In the genomic region with DNA sequence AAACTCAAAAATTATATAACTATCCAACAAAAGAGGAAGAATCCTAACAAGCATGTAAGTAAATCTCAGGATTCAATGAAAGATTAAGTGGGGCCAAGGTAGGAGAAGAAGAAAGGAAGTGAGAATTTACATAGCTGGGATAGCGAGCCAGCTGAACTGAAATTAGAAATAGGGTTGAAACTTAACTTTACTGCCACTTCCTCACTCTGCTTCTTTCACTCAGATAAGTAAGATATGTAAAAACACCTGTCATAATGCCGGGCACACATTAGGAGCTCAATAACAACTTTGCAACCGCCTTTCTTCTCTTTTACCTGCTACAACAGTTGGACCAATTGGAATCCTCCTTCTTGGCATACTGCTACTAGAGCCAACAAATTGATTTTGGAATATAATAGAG, we compare ENCODE assay signal across 17 cellular contexts.
DNase-seq lines count a peak whose midpoint lies in the region; ATAC-seq and TF ChIP-seq lines count a peak whose summit lies in the region.
"Had no signal": no experiment of that assay in that cellular context is flagged by ENCODE, and none has a peak within 500 bp of the region (broad histone marks: within the 10 kb centered on the region; RNA-seq: fewer than 3 reads in every experiment).

No MANE protein-coding gene starts in this region.

- no peaks in the 10 kb centered on the region for H3K27me3 Mint-ChIP-seq in CD8-positive, alpha-beta T cell (ENCODE audit: low read depth)
- H3K27me3 Mint-ChIP-seq: activated naive CD4-positive, alpha-beta T cell treated with anti-CD3 and anti-CD28 coated beads, Interleukin-2, amount 10 ng/mL, durations not matched to agents 7 days and 5 days; effector memory CD8-positive, alpha-beta T cell had no signal

- H3K79me2 ChIP-seq in OCI-LY3 (ENCODE audit: low read length) = no peaks in the 10 kb centered on the region

- no peak for TF ChIP-seq CTCF in OCI-LY3 (IDR thresholded peaks at IDR 0.05; ENCODE audit: low read depth, low read length)
- TF ChIP-seq CTCF in CD8-positive, alpha-beta T cell (IDR thresholded peaks at IDR 0.05) = no peak

- ATAC-seq in GM18867 (IDR thresholded peaks at IDR 0.05; ENCODE audit: unreplicated experiment) (peak; percentile 87), GM21423 (IDR thresholded peaks at IDR 0.05; ENCODE audit: unreplicated experiment) (peak; percentile 90), HG02943 (IDR thresholded peaks at IDR 0.05; ENCODE audit: low read depth, unreplicated experiment) (peak; percentile 92), esophagus mucosa (no peak)
- no peak for ATAC-seq in CD8-positive, alpha-beta T cell
- ATAC-seq: effector memory CD8-positive, alpha-beta T cell; HCT116 had no signal

- POLR2A ChIA-PET in CD8-positive, alpha-beta T cell (lab: Charles Lee) = no interaction called here

- no peak overlapping the region for H2AFZ ChIP-seq in OCI-LY3 (ENCODE audit: low read depth, low read length)

- H3K27ac ChIP-seq in OCI-LY3 (ENCODE audit: low read length) = 0 out of 2 replicates have a peak overlapping the region, but pooled peaks have one; percentile 28
- no peak overlapping the region for H3K27ac ChIP-seq in CD8-positive, alpha-beta T cell (ENCODE audit: low read depth, low read length)
- H3K27ac ChIP-seq: SJSA1, stomach, VCaP had no signal

- H3K9ac ChIP-seq in OCI-LY3 (ENCODE audit: low read length) = no peak overlapping the region

- peak overlapping the region; percentile 15; the same call in 1 of the 2 replicates for H3K4me3 ChIP-seq in OCI-LY3 (ENCODE audit: low read length)
- no peak overlapping the region for H3K4me3 ChIP-seq in CD8-positive, alpha-beta T cell (ENCODE audit: low read depth, low read length)
- H3K4me3 ChIP-seq: SJSA1, stomach had no signal

- no peaks in the 10 kb centered on the region for H4K20me1 ChIP-seq in OCI-LY3 (ENCODE audit: insufficient read depth, low read length)

- DNase-seq in DMS 273 treated with DMSO at 0.1 percent for 48 hours (lab: John Stamatoyannopoulos, UW) (no peak), mucosa of gallbladder (ENCODE audit: low spot score) (no peak)
- no peak for DNase-seq in CD8-positive, alpha-beta T cell
- DNase-seq: activated naive CD4-positive, alpha-beta T cell treated with anti-CD3 and anti-CD28 coated beads, Interleukin-2, amount 10 ng/mL, durations not matched to agents 7 days and 5 days; DMS79; effector memory CD8-positive, alpha-beta T cell; mesenchymal stem cell; nucleus accumbens; stomach had no signal

- intact Hi-C loops in CD8-positive, alpha-beta T cell (cut with DNase I, micrococcal nuclease) = no loop called here

- peaks cover 13% of the 10 kb centered on the region for H3K4me1 ChIP-seq in OCI-LY3 (ENCODE audit: low read length)
- H3K4me1 ChIP-seq in CD8-positive, alpha-beta T cell (ENCODE audit: insufficient read depth, low read length) = no peaks in the 10 kb centered on the region
- H3K4me1 ChIP-seq: SJSA1, stomach had no signal

- no peaks in the 10 kb centered on the region for H3K4me1 Mint-ChIP-seq in CD8-positive, alpha-beta T cell (ENCODE audit: low read depth)
- H3K4me1 Mint-ChIP-seq: activated naive CD4-positive, alpha-beta T cell treated with anti-CD3 and anti-CD28 coated beads, Interleukin-2, amount 10 ng/mL, durations not matched to agents 7 days and 5 days had no signal

- H3K27me3 ChIP-seq in OCI-LY3 (ENCODE audit: low read depth, low read length) = no peaks in the 10 kb centered on the region
- H3K27me3 ChIP-seq in CD8-positive, alpha-beta T cell (ENCODE audit: insufficient read depth, low read length) = no peaks in the 10 kb centered on the region
- H3K27me3 ChIP-seq: SJSA1, stomach had no signal

- no peak overlapping the region for H3K27ac Mint-ChIP-seq in CD8-positive, alpha-beta T cell
- H3K27ac Mint-ChIP-seq: activated naive CD4-positive, alpha-beta T cell treated with anti-CD3 and anti-CD28 coated beads, Interleukin-2, amount 10 ng/mL, durations not matched to agents 7 days and 5 days; effector memory CD8-positive, alpha-beta T cell had no signal

- H3K36me3 ChIP-seq in OCI-LY3 (replicated peaks; ENCODE audit: low read depth, low read length) = no peaks in the 10 kb centered on the region
- no peaks in the 10 kb centered on the region for H3K36me3 ChIP-seq in CD8-positive, alpha-beta T cell (ENCODE audit: insufficient read depth, low read length)
- H3K36me3 ChIP-seq: SJSA1, stomach had no signal

- peak overlapping the region; percentile 71 for H3K4me2 ChIP-seq in OCI-LY3 (ENCODE audit: low read length)

- H3K36me3 Mint-ChIP-seq in CD8-positive, alpha-beta T cell = peaks cover 3% of the 10 kb centered on the region
- H3K36me3 Mint-ChIP-seq: activated naive CD4-positive, alpha-beta T cell treated with anti-CD3 and anti-CD28 coated beads, Interleukin-2, amount 10 ng/mL, durations not matched to agents 7 days and 5 days had no signal

- H3K4me3 Mint-ChIP-seq in CD8-positive, alpha-beta T cell = no peak overlapping the region
- H3K4me3 Mint-ChIP-seq: activated naive CD4-positive, alpha-beta T cell treated with anti-CD3 and anti-CD28 coated beads, Interleukin-2, amount 10 ng/mL, durations not matched to agents 7 days and 5 days; effector memory CD8-positive, alpha-beta T cell had no signal

- no peaks in the 10 kb centered on the region for H3K9me3 ChIP-seq in OCI-LY3 (ENCODE audit: insufficient read depth, low read length)
- H3K9me3 ChIP-seq in CD8-positive, alpha-beta T cell (ENCODE audit: low read length) = no peaks in the 10 kb centered on the region
- H3K9me3 ChIP-seq: SJSA1, stomach had no signal

- H3K9me3 Mint-ChIP-seq in CD8-positive, alpha-beta T cell = no peaks in the 10 kb centered on the region
- H3K9me3 Mint-ChIP-seq: activated naive CD4-positive, alpha-beta T cell treated with anti-CD3 and anti-CD28 coated beads, Interleukin-2, amount 10 ng/mL, durations not matched to agents 7 days and 5 days; effector memory CD8-positive, alpha-beta T cell had no signal

- CTCF ChIA-PET in CD8-positive, alpha-beta T cell (lab: Charles Lee) = no interaction called here

Comparison
In these comparisons a context has a peak if more than half of its experiments do, and no peak if none do; other contexts are left out.
1. ATAC-seq: peak in GM18867 (single experiment), GM21423 (single experiment) and HG02943 (single experiment); none in esophagus mucosa (single experiment) and CD8-positive, alpha-beta T cell (single experiment).